In the genomic region with DNA sequence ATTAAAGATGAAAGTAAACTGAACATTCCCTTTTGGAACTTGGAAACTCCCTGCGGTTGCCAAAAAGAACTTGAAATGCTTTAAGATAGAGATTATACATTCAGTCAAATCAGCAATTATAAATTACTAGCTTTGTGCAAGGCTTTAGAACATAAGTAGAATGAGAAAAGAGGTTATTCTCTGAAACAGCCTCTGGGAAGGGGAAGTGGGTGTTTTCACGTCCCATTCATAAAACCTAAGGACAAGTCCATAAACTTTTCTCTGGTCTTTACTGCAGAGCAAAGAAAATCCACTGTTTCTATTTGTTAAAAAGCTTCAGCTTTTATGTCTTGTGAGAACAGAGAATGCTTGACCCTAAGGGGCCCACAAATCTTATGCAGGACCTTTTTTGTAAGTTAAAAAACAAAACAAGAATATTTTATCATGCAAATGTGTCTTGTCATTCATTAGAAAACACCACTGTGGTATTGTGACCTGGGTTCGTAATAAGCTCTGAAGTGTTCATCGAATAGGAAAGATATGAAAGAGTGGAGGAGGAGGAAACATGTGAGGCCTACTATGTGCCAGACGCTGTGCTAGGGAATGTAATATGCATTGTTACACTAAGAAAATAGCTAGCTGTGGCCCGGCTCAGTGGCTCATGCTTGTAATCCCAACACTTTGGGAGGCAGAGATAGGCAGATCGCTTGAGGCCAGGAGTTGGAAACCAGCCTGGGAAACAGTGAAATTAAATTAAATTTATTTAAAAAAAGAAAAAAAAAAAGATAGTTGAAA, we compare ENCODE assay signal across 1 cellular context.
TF ChIP-seq lines count a peak whose summit lies in the region.

No MANE protein-coding gene starts in this region.

TF ChIP-seq in HepG2, 621 proteins besides CTCF, POLR2A, EP300 and RAD21:
- TF ChIP-seq MAFF (IDR thresholded peaks at IDR 0.05; ENCODE audit: low read depth, low read length) (peak; percentile 16; the same call in 1 of the 2 replicates), MAFK (conservative IDR thresholded peaks at IDR 0.05 in 1 of 2, IDR thresholded peaks at IDR 0.05 in 1 of 2; ENCODE audit: low read length in 2 of 2) (0 out of 4 replicates have a peak, but pooled peaks of 1 of the 2 experiments have one; percentile 7), ZNF143 (CRISPR knock-in tag; IDR thresholded peaks at IDR 0.05) (no peak)
